Comparison of ENCODE assay signal across 8 cellular contexts in genomic region chr2:42569116-42569711, GRCh38. TPM values are rescaled to one million over a fixed set of nuclear protein-coding genes. Genes with fewer than 3 reads are reported as not detected.
DNase-seq lines count a peak whose midpoint lies in the region; ATAC-seq and TF ChIP-seq lines count a peak whose summit lies in the region.

No MANE protein-coding gene starts in this region.

- H3K4me3 ChIP-seq in SJSA1 (peak overlapping the region; percentile 71), colonic mucosa (peak overlapping the region; percentile 80), left lung (peak overlapping the region; percentile 69 to 81)

- no peak for TF ChIP-seq CTCF in colonic mucosa (IDR thresholded peaks at IDR 0.05)
- TF ChIP-seq CTCF in left lung (IDR thresholded peaks at IDR 0.05), result no peak

- H3K9me3 ChIP-seq in SJSA1 (replicated peaks) (no peaks in the 10 kb centered on the region), colonic mucosa (no peaks in the 10 kb centered on the region), left lung (no peaks in the 10 kb centered on the region)

- DNase-seq in NCI-H1436 treated with DMSO at 0.1 percent for 48 hours (lab: John Stamatoyannopoulos, UW), result peak; percentile 6
- DNase-seq in NCI-H1436 (lab: John Stamatoyannopoulos, UW), result no peak
- DNase-seq in SJSA1 (ENCODE audit: low read depth in 1 of 2, low spot score in 2 of 2), result peak in 1 of 2 experiments; percentile 43
- DNase-seq in colonic mucosa, result peak; percentile 45
- DNase-seq in left lung, result peak in 1 of 2 donors; percentile 34
- peak; percentile 25 for DNase-seq in stimulated activated naive CD8-positive, alpha-beta T cell treated with anti-CD3 and anti-CD28 coated beads, Interleukin-15, Interleukin-2, amounts not matched to agents 100 U/mL and 50 U/mL, for 24 hours
- no peak for DNase-seq in activated CD4-positive, CD25-positive, alpha-beta regulatory T cell (lab: John Stamatoyannopoulos, UW)

- H3K27me3 ChIP-seq in SJSA1 (replicated peaks) (no peaks in the 10 kb centered on the region), colonic mucosa (no peaks in the 10 kb centered on the region), left lung (no peaks in the 10 kb centered on the region)

- ATAC-seq in HG03432 (IDR thresholded peaks at IDR 0.05; ENCODE audit: unreplicated experiment) (peak; percentile 6), left lung (peak; percentile 57)
- peak; percentile 4 for ATAC-seq in stimulated activated naive CD8-positive, alpha-beta T cell treated with anti-CD3 and anti-CD28 coated beads, Interleukin-15, Interleukin-2, amounts not matched to agents 100 U/mL and 50 U/mL, for 24 hours

- H3K27ac ChIP-seq in SJSA1 (peak overlapping the region; percentile 46; the same call in 1 of the 2 replicates), colonic mucosa (peak overlapping the region; percentile 89), left lung (peak overlapping the region; percentile 82 to 89)

- intact Hi-C loops in colonic mucosa (cut with DNase I) (no loop called here), left lung (cut with DNase I) (no loop called here)

- H3K36me3 ChIP-seq in SJSA1, result peaks cover 9% of the 10 kb centered on the region
- no peaks in the 10 kb centered on the region for H3K36me3 ChIP-seq in colonic mucosa
- H3K36me3 ChIP-seq in left lung, result peaks cover 0 to 2% of the 10 kb centered on the region in 2 donors

- H3K4me1 ChIP-seq in SJSA1 (replicated peaks) (peaks cover 26% of the 10 kb centered on the region), colonic mucosa (peaks cover 5% of the 10 kb centered on the region), left lung (peaks cover 8 to 15% of the 10 kb centered on the region in 2 donors)

- H3K9ac ChIP-seq in colonic mucosa (ENCODE audit: low read depth in 2 of 2, low read length in 2 of 2), result peak overlapping the region; percentile 73 to 91

RNA-seq across cellular contexts. Expression of gene MTA3, which starts 0.8 kb away (rescaled TPM):
- total RNA-seq in SJSA1 (2014; rRNA removed; shearing (Covaris generic)), result 21.0 and 23.0 TPM in 2 replicates
- total RNA-seq in colonic mucosa (10 to 100 TPM; 41.4 to 46.2 TPM), left lung (10 to 100 TPM; 23.9 to 34.8 TPM)

Comparison
In these comparisons a context has a peak if more than half of its experiments do, and no peak if none do; other contexts are left out.
1. DNase-seq: peak in NCI-H1436 treated with DMSO at 0.1 percent for 48 hours (single experiment), colonic mucosa (single experiment) and stimulated activated naive CD8-positive, alpha-beta T cell treated with anti-CD3 and anti-CD28 coated beads, Interleukin-15, Interleukin-2, amounts not matched to agents 100 U/mL and 50 U/mL, for 24 hours (single experiment); none in NCI-H1436 (single experiment) and activated CD4-positive, CD25-positive, alpha-beta regulatory T cell (0 of 4).
2. ATAC-seq: peak in every context shown above with its lines; median percentile 57 in left lung; 6 in HG03432; 4 in stimulated activated naive CD8-positive, alpha-beta T cell treated with anti-CD3 and anti-CD28 coated beads, Interleukin-15, Interleukin-2, amounts not matched to agents 100 U/mL and 50 U/mL, for 24 hours.
3. Peak in every context shown above with its lines, with median percentiles within 50 percentile points of each other: H3K27ac ChIP-seq and H3K4me3 ChIP-seq.